ENCODE assay signal across 2 cellular contexts in genomic region chr17:4959261-4959965, GRCh38.
TF ChIP-seq lines count a peak whose summit lies in the region.

No MANE protein-coding gene starts in this region.

TF ChIP-seq in WTC11, 78 proteins besides CTCF, POLR2A, EP300 and RAD21:
- TF ChIP-seq, protein P1, sequence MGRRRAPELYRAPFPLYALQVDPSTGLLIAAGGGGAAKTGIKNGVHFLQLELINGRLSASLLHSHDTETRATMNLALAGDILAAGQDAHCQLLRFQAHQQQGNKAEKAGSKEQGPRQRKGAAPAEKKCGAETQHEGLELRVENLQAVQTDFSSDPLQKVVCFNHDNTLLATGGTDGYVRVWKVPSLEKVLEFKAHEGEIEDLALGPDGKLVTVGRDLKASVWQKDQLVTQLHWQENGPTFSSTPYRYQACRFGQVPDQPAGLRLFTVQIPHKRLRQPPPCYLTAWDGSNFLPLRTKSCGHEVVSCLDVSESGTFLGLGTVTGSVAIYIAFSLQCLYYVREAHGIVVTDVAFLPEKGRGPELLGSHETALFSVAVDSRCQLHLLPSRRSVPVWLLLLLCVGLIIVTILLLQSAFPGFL (CRISPR knock-in tag; IDR thresholded peaks at IDR 0.05; ENCODE audit: borderline replicate concordance) = no peak
- TF ChIP-seq NFE2L1 (CRISPR knock-in tag; IDR thresholded peaks at IDR 0.05) = no peak
- TF ChIP-seq, protein P2, sequence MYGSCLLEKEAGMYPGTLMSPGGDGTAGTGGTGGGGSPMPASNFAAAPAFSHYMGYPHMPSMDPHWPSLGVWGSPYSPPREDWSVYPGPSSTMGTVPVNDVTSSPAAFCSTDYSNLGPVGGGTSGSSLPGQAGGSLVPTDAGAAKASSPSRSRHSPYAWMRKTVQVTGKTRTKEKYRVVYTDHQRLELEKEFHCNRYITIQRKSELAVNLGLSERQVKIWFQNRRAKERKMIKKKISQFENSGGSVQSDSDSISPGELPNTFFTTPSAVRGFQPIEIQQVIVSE (CRISPR knock-in tag; IDR thresholded peaks at IDR 0.05; ENCODE audit: borderline replicate concordance) = no peak
- TF ChIP-seq, protein P3, sequence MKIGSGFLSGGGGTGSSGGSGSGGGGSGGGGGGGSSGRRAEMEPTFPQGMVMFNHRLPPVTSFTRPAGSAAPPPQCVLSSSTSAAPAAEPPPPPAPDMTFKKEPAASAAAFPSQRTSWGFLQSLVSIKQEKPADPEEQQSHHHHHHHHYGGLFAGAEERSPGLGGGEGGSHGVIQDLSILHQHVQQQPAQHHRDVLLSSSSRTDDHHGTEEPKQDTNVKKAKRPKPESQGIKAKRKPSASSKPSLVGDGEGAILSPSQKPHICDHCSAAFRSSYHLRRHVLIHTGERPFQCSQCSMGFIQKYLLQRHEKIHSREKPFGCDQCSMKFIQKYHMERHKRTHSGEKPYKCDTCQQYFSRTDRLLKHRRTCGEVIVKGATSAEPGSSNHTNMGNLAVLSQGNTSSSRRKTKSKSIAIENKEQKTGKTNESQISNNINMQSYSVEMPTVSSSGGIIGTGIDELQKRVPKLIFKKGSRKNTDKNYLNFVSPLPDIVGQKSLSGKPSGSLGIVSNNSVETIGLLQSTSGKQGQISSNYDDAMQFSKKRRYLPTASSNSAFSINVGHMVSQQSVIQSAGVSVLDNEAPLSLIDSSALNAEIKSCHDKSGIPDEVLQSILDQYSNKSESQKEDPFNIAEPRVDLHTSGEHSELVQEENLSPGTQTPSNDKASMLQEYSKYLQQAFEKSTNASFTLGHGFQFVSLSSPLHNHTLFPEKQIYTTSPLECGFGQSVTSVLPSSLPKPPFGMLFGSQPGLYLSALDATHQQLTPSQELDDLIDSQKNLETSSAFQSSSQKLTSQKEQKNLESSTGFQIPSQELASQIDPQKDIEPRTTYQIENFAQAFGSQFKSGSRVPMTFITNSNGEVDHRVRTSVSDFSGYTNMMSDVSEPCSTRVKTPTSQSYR (CRISPR knock-in tag; IDR thresholded peaks at IDR 0.05) = no peak
- TF ChIP-seq E2F5 (CRISPR knock-in tag; IDR thresholded peaks at IDR 0.05) = no peak
- no peak for TF ChIP-seq FOXJ3 (CRISPR knock-in tag; IDR thresholded peaks at IDR 0.05; ENCODE audit: borderline replicate concordance)
- no peak for TF ChIP-seq EMX1 (CRISPR knock-in tag; IDR thresholded peaks at IDR 0.05)
- TF ChIP-seq, protein P4, sequence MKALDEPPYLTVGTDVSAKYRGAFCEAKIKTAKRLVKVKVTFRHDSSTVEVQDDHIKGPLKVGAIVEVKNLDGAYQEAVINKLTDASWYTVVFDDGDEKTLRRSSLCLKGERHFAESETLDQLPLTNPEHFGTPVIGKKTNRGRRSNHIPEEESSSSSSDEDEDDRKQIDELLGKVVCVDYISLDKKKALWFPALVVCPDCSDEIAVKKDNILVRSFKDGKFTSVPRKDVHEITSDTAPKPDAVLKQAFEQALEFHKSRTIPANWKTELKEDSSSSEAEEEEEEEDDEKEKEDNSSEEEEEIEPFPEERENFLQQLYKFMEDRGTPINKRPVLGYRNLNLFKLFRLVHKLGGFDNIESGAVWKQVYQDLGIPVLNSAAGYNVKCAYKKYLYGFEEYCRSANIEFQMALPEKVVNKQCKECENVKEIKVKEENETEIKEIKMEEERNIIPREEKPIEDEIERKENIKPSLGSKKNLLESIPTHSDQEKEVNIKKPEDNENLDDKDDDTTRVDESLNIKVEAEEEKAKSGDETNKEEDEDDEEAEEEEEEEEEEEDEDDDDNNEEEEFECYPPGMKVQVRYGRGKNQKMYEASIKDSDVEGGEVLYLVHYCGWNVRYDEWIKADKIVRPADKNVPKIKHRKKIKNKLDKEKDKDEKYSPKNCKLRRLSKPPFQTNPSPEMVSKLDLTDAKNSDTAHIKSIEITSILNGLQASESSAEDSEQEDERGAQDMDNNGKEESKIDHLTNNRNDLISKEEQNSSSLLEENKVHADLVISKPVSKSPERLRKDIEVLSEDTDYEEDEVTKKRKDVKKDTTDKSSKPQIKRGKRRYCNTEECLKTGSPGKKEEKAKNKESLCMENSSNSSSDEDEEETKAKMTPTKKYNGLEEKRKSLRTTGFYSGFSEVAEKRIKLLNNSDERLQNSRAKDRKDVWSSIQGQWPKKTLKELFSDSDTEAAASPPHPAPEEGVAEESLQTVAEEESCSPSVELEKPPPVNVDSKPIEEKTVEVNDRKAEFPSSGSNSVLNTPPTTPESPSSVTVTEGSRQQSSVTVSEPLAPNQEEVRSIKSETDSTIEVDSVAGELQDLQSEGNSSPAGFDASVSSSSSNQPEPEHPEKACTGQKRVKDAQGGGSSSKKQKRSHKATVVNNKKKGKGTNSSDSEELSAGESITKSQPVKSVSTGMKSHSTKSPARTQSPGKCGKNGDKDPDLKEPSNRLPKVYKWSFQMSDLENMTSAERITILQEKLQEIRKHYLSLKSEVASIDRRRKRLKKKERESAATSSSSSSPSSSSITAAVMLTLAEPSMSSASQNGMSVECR (CRISPR knock-in tag; IDR thresholded peaks at IDR 0.05; ENCODE audit: borderline replicate concordance) = no peak

TF ChIP-seq in HepG2, 621 proteins besides CTCF, POLR2A, EP300 and RAD21:
- TF ChIP-seq CCAR2 (optimal IDR thresholded peaks at IDR 0.05; ENCODE audit: low read depth, low read length) (no peak), MBNL3 (CRISPR knock-in tag; conservative IDR thresholded peaks at IDR 0.05) (no peak), THAP9 (CRISPR knock-in tag; IDR thresholded peaks at IDR 0.05; ENCODE audit: borderline replicate concordance) (no peak), KDM5A (IDR thresholded peaks at IDR 0.05; ENCODE audit: borderline replicate concordance, low read length) (no peak), SKI (IDR thresholded peaks at IDR 0.05; ENCODE audit: partially characterized antibody) (no peak), ZNF883 (CRISPR knock-in tag; IDR thresholded peaks at IDR 0.05; ENCODE audit: not compliant biosample characterization) (no peak), MTA1 (CRISPR knock-in tag; IDR thresholded peaks at IDR 0.05; ENCODE audit: borderline replicate concordance) (no peak), ZNF790 (CRISPR knock-in tag; IDR thresholded peaks at IDR 0.05; ENCODE audit: borderline replicate concordance) (no peak), TBX3 (IDR thresholded peaks at IDR 0.05; ENCODE audit: borderline replicate concordance) (no peak), ELF1 (CRISPR knock-in tag; IDR thresholded peaks at IDR 0.05) (no peak), FOXJ3 (CRISPR knock-in tag; IDR thresholded peaks at IDR 0.05; ENCODE audit: borderline replicate concordance) (no peak)
- TF ChIP-seq, protein P5, sequence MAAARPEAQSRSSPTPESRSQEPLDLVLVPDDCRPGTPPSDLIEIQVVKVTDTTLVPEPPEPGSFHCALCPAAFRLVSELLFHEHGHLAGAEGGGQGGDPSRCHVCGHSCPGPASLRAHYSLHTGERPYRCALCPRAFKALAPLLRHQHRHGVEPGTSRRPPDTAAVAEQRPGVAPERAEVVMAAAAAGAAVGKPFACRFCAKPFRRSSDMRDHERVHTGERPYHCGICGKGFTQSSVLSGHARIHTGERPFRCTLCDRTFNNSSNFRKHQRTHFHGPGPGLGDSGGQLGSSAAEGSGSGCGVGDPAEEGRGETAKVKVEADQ (CRISPR knock-in tag; IDR thresholded peaks at IDR 0.05; ENCODE audit: borderline replicate concordance) = no peak
- TF ChIP-seq, protein P6, sequence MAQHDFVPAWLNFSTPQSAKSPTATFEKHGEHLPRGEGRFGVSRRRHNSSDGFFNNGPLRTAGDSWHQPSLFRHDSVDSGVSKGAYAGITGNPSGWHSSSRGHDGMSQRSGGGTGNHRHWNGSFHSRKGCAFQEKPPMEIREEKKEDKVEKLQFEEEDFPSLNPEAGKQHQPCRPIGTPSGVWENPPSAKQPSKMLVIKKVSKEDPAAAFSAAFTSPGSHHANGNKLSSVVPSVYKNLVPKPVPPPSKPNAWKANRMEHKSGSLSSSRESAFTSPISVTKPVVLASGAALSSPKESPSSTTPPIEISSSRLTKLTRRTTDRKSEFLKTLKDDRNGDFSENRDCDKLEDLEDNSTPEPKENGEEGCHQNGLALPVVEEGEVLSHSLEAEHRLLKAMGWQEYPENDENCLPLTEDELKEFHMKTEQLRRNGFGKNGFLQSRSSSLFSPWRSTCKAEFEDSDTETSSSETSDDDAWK (CRISPR knock-in tag; IDR thresholded peaks at IDR 0.05) = no peak
